Comparison of ENCODE assay signal across 1 cellular context in the genomic region with DNA sequence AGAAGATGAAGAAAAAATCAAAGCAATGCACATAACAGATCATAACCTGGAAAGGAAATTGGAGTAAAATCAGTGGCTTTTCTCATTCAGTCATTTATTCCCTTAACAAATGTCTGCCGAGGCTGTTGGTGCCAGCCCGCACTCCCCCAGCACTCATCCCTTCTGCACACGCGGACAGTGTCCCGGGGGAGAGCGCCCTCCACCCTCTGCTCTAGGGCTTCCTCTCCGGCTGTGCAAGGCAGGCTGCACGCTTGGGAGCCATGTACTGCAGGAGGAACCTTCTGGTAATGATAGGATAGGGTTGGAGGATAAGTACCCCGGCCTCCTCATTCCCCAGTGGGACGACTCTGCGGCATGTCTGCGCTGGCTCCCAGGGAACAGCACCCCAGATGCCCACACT.
TF ChIP-seq lines count a peak whose summit lies in the region.

No MANE protein-coding gene starts in this region.

TF ChIP-seq in GM23338, 12 proteins besides CTCF, POLR2A, EP300 and RAD21 (continued from another document):
- TF ChIP-seq, protein P1, sequence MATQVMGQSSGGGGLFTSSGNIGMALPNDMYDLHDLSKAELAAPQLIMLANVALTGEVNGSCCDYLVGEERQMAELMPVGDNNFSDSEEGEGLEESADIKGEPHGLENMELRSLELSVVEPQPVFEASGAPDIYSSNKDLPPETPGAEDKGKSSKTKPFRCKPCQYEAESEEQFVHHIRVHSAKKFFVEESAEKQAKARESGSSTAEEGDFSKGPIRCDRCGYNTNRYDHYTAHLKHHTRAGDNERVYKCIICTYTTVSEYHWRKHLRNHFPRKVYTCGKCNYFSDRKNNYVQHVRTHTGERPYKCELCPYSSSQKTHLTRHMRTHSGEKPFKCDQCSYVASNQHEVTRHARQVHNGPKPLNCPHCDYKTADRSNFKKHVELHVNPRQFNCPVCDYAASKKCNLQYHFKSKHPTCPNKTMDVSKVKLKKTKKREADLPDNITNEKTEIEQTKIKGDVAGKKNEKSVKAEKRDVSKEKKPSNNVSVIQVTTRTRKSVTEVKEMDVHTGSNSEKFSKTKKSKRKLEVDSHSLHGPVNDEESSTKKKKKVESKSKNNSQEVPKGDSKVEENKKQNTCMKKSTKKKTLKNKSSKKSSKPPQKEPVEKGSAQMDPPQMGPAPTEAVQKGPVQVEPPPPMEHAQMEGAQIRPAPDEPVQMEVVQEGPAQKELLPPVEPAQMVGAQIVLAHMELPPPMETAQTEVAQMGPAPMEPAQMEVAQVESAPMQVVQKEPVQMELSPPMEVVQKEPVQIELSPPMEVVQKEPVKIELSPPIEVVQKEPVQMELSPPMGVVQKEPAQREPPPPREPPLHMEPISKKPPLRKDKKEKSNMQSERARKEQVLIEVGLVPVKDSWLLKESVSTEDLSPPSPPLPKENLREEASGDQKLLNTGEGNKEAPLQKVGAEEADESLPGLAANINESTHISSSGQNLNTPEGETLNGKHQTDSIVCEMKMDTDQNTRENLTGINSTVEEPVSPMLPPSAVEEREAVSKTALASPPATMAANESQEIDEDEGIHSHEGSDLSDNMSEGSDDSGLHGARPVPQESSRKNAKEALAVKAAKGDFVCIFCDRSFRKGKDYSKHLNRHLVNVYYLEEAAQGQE (IDR thresholded peaks at IDR 0.05; ENCODE audit: unreplicated experiment) = no peak
- TF ChIP-seq STAT1 (IDR thresholded peaks at IDR 0.05; ENCODE audit: unreplicated experiment) = no peak
- TF ChIP-seq, protein P2, sequence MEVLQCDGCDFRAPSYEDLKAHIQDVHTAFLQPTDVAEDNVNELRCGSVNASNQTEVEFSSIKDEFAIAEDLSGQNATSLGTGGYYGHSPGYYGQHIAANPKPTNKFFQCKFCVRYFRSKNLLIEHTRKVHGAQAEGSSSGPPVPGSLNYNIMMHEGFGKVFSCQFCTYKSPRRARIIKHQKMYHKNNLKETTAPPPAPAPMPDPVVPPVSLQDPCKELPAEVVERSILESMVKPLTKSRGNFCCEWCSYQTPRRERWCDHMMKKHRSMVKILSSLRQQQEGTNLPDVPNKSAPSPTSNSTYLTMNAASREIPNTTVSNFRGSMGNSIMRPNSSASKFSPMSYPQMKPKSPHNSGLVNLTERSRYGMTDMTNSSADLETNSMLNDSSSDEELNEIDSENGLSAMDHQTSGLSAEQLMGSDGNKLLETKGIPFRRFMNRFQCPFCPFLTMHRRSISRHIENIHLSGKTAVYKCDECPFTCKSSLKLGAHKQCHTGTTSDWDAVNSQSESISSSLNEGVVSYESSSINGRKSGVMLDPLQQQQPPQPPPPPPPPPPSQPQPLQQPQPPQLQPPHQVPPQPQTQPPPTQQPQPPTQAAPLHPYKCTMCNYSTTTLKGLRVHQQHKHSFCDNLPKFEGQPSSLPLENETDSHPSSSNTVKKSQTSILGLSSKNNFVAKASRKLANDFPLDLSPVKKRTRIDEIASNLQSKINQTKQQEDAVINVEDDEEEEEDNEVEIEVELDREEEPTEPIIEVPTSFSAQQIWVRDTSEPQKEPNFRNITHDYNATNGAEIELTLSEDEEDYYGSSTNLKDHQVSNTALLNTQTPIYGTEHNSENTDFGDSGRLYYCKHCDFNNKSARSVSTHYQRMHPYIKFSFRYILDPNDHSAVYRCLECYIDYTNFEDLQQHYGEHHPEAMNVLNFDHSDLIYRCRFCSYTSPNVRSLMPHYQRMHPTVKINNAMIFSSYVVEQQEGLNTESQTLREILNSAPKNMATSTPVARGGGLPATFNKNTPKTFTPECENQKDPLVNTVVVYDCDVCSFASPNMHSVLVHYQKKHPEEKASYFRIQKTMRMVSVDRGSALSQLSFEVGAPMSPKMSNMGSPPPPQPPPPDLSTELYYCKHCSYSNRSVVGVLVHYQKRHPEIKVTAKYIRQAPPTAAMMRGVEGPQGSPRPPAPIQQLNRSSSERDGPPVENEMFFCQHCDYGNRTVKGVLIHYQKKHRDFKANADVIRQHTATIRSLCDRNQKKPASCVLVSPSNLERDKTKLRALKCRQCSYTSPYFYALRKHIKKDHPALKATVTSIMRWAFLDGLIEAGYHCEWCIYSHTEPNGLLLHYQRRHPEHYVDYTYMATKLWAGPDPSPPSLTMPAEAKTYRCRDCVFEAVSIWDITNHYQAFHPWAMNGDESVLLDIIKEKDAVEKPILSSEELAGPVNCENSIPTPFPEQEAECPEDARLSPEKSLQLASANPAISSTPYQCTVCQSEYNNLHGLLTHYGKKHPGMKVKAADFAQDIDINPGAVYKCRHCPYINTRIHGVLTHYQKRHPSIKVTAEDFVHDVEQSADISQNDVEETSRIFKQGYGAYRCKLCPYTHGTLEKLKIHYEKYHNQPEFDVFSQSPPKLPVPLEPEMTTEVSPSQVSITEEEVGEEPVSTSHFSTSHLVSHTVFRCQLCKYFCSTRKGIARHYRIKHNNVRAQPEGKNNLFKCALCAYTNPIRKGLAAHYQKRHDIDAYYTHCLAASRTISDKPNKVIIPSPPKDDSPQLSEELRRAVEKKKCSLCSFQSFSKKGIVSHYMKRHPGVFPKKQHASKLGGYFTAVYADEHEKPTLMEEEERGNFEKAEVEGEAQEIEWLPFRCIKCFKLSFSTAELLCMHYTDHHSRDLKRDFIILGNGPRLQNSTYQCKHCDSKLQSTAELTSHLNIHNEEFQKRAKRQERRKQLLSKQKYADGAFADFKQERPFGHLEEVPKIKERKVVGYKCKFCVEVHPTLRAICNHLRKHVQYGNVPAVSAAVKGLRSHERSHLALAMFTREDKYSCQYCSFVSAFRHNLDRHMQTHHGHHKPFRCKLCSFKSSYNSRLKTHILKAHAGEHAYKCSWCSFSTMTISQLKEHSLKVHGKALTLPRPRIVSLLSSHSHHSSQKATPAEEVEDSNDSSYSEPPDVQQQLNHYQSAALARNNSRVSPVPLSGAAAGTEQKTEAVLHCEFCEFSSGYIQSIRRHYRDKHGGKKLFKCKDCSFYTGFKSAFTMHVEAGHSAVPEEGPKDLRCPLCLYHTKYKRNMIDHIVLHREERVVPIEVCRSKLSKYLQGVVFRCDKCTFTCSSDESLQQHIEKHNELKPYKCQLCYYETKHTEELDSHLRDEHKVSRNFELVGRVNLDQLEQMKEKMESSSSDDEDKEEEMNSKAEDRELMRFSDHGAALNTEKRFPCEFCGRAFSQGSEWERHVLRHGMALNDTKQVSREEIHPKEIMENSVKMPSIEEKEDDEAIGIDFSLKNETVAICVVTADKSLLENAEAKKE (CRISPR knock-in tag; IDR thresholded peaks at IDR 0.05) = no peak
- TF ChIP-seq NANOG (IDR thresholded peaks at IDR 0.05; ENCODE audit: borderline replicate concordance) = no peak
- TF ChIP-seq JUNB (IDR thresholded peaks at IDR 0.05; ENCODE audit: unreplicated experiment) = no peak
TF ChIP-seq in GM23338: peak in this region for 0.
